2 cellular contexts compared by ENCODE assay signal in genomic region chr11:65680192-65680743, GRCh38.
A peak's percentile ranks its signal among the peaks of the same experiment; 100 is the strongest.
TF ChIP-seq lines count a peak whose summit lies in the region.

No MANE protein-coding gene starts in this region.

TF ChIP-seq in liver, 16 proteins besides CTCF, POLR2A, EP300 and RAD21:
- TF ChIP-seq YY1 (IDR thresholded peaks at IDR 0.05) (peak; percentile 73), ZBTB33 (IDR thresholded peaks at IDR 0.05) (no peak), NR2F2 (IDR thresholded peaks at IDR 0.05) (no peak), FOXA2 (IDR thresholded peaks at IDR 0.05) (no peak), RXRA (IDR thresholded peaks at IDR 0.05) (peak; percentile 76 to 86), ATF3 (IDR thresholded peaks at IDR 0.05) (no peak), GABPA (IDR thresholded peaks at IDR 0.05 in 1 of 2, conservative IDR thresholded peaks at IDR 0.05 in 1 of 2) (no peak), MAX (IDR thresholded peaks at IDR 0.05) (no peak), HNF4G (IDR thresholded peaks at IDR 0.05) (peak; percentile 24), EGR1 (IDR thresholded peaks at IDR 0.05; ENCODE audit: low read depth in 2 of 2) (no peak), HNF4A (conservative IDR thresholded peaks at IDR 0.05) (peak; percentile 72 to 78), SP1 (IDR thresholded peaks at IDR 0.05) (peak; percentile 75), REST (IDR thresholded peaks at IDR 0.05) (no peak), JUND (IDR thresholded peaks at IDR 0.05) (no peak), TAF1 (conservative IDR thresholded peaks at IDR 0.05) (no peak), FOXA1 (IDR thresholded peaks at IDR 0.05) (no peak)
TF ChIP-seq in liver: peak in this region for 5.

TF ChIP-seq in HepG2, 621 proteins besides CTCF, POLR2A, EP300 and RAD21:
- TF ChIP-seq ZNF839 (CRISPR knock-in tag; IDR thresholded peaks at IDR 0.05; ENCODE audit: borderline replicate concordance), result no peak
- no peak for TF ChIP-seq ZNF207 (IDR thresholded peaks at IDR 0.05; ENCODE audit: borderline replicate concordance)
- no peak for TF ChIP-seq MAF1 (CRISPR knock-in tag; IDR thresholded peaks at IDR 0.05; ENCODE audit: borderline replicate concordance)
- no peak for TF ChIP-seq ZKSCAN1 (IDR thresholded peaks at IDR 0.05; ENCODE audit: low read length)
- TF ChIP-seq NAIF1 (CRISPR knock-in tag; IDR thresholded peaks at IDR 0.05; ENCODE audit: borderline replicate concordance), result no peak
- TF ChIP-seq SIN3B (IDR thresholded peaks at IDR 0.05; ENCODE audit: low read length), result no peak
- no peak for TF ChIP-seq ZBTB10 (CRISPR knock-in tag; IDR thresholded peaks at IDR 0.05; ENCODE audit: borderline replicate concordance)
- TF ChIP-seq MED1 (CRISPR knock-in tag; IDR thresholded peaks at IDR 0.05), result no peak
